In genomic region chr15:29088666-29089065, GRCh38 we compare ENCODE assay signal across 14 cellular contexts.
"Had no signal": no experiment of that assay in that cellular context is flagged by ENCODE, and none has a peak within 500 bp of the region (broad histone marks: within the 10 kb centered on the region; RNA-seq: fewer than 3 reads in every experiment).

No MANE protein-coding gene starts in this region.

- H3K4me1 ChIP-seq: esophagus squamous epithelium, foreskin keratinocyte, parathyroid adenoma had no signal

- H3K36me3 ChIP-seq: esophagus squamous epithelium, SJSA1 had no signal

- H3K36me3 Mint-ChIP-seq: stimulated activated memory B cell treated with anti-CD40 and anti-IgM and Interleukin-4, amounts not matched to agents 10 μg/mL and 1 μg/mL and 100 μg/mL, for 72 hours had no signal

- DNase-seq: activated CD4-positive, alpha-beta memory T cell treated with anti-CD3 and anti-CD28 coated beads for 36 hours; activated CD4-positive, CD25-positive, alpha-beta regulatory T cell treated with anti-CD3 and anti-CD28 coated beads, Interleukin-2, amount 50 U/mL, for 72 hours; activated naive CD4-positive, alpha-beta T cell treated with Interleukin-2 at 50 U/mL for 16 hours; amygdala; esophagus squamous epithelium; foreskin keratinocyte; SW 1271; T-helper 9 cell had no signal

- H3K4me3 Mint-ChIP-seq: activated CD4-positive, alpha-beta memory T cell treated with anti-CD3 and anti-CD28 coated beads for 36 hours; stimulated activated memory B cell treated with anti-CD40 and anti-IgM and Interleukin-4, amounts not matched to agents 10 μg/mL and 1 μg/mL and 100 μg/mL, for 72 hours; type B pancreatic cell had no signal

- H3K4me3 ChIP-seq: esophagus squamous epithelium, SJSA1, smooth muscle cell had no signal

- H3K27ac Mint-ChIP-seq: activated CD4-positive, alpha-beta memory T cell treated with anti-CD3 and anti-CD28 coated beads for 36 hours; stimulated activated memory B cell treated with anti-CD40 and anti-IgM and Interleukin-4, amounts not matched to agents 10 μg/mL and 1 μg/mL and 100 μg/mL, for 72 hours had no signal

- ATAC-seq: foreskin keratinocyte; left lobe of liver; stimulated activated memory B cell treated with anti-CD40 and anti-IgM and Interleukin-4, amounts not matched to agents 10 μg/mL and 1 μg/mL and 100 μg/mL, for 72 hours had no signal

- H3K9ac ChIP-seq: parathyroid adenoma had no signal

- H3K9me3 ChIP-seq: esophagus squamous epithelium, SJSA1 had no signal

- H3K27me3 ChIP-seq: esophagus squamous epithelium, foreskin keratinocyte, SJSA1 had no signal

- H3K27ac ChIP-seq: esophagus squamous epithelium, foreskin keratinocyte, parathyroid adenoma, SJSA1 had no signal

- H3K4me1 Mint-ChIP-seq: stimulated activated memory B cell treated with anti-CD40 and anti-IgM and Interleukin-4, amounts not matched to agents 10 μg/mL and 1 μg/mL and 100 μg/mL, for 72 hours had no signal

- H3K27me3 Mint-ChIP-seq: activated CD4-positive, alpha-beta memory T cell treated with anti-CD3 and anti-CD28 coated beads for 36 hours; type B pancreatic cell had no signal
